Comparison of ENCODE assay signal across 16 cellular contexts in genomic region chr1:5493708-5494390, GRCh38.
A peak's percentile ranks its signal among the peaks of the same experiment; 100 is the strongest.
DNase-seq lines count a peak whose midpoint lies in the region; ATAC-seq and TF ChIP-seq lines count a peak whose summit lies in the region.
"Had no signal": no experiment of that assay in that cellular context is flagged by ENCODE, and none has a peak within 500 bp of the region (broad histone marks: within the 10 kb centered on the region; RNA-seq: fewer than 3 reads in every experiment).

No MANE protein-coding gene starts in this region.

- peak overlapping the region; percentile 77 for H2AFZ ChIP-seq in neural progenitor cell (replicated peaks)

- TF ChIP-seq CTCF in RWPE1 (conservative IDR thresholded peaks at IDR 0.05; ENCODE audit: low read depth) (no peak), neural progenitor cell (IDR thresholded peaks at IDR 0.05) (no peak), suprapubic skin (IDR thresholded peaks at IDR 0.05) (no peak)

- H3K9me3 ChIP-seq in neural progenitor cell (ENCODE audit: low read depth) = no peaks in the 10 kb centered on the region
- no peaks in the 10 kb centered on the region for H3K9me3 ChIP-seq in suprapubic skin
- H3K9me3 ChIP-seq: Peyer's patch had no signal

- H3K36me3 ChIP-seq in neural progenitor cell (no peaks in the 10 kb centered on the region), suprapubic skin (no peaks in the 10 kb centered on the region)
- H3K36me3 ChIP-seq: Peyer's patch had no signal

- H3K9ac ChIP-seq in neural progenitor cell = no peak overlapping the region

- no peaks in the 10 kb centered on the region for H3K36me3 Mint-ChIP-seq in neural progenitor cell

- H3K4me1 Mint-ChIP-seq in neural progenitor cell = peaks cover 20% of the 10 kb centered on the region

- POLR2A ChIA-PET in RWPE1 (lab: Yijun Ruan, JAX; ENCODE audit: low non-redundant PET) = no interaction called here

- H3K27ac Mint-ChIP-seq in neural progenitor cell = peak overlapping the region; percentile 39

- peak overlapping the region; percentile 32; the same call in 1 of the 2 replicates for H3K27ac ChIP-seq in RWPE1
- no peak overlapping the region for H3K27ac ChIP-seq in neural progenitor cell
- H3K27ac ChIP-seq in suprapubic skin = peak overlapping the region; percentile 59
- H3K27ac ChIP-seq: C4-2B, Peyer's patch had no signal

- no peaks in the 10 kb centered on the region for H3K9me3 Mint-ChIP-seq in neural progenitor cell

- H3K4me2 ChIP-seq in neural progenitor cell = peak overlapping the region; percentile 24

- peaks cover 9% of the 10 kb centered on the region for H3K27me3 Mint-ChIP-seq in neural progenitor cell (ENCODE audit: insufficient read depth, low read depth)

- H3F3A ChIP-seq in neural progenitor cell (ENCODE audit: low read depth) = peaks cover 4% of the 10 kb centered on the region

- H3K4me1 ChIP-seq in neural progenitor cell = peaks cover 20% of the 10 kb centered on the region
- peaks cover 36% of the 10 kb centered on the region for H3K4me1 ChIP-seq in suprapubic skin
- H3K4me1 ChIP-seq: Peyer's patch had no signal

- DNase-seq in RWPE1 (ENCODE audit: low spot score) (no peak), globus pallidus (ENCODE audit: low spot score) (peak; percentile 64), neural progenitor cell (ENCODE audit: low spot score) (no peak), suprapubic skin (ENCODE audit: low spot score in 2 of 2) (no peak), NOMO-1 treated with DMSO at 0.1 percent for 48 hours (lab: John Stamatoyannopoulos, UW; ENCODE audit: unreplicated experiment) (no peak)
- DNase-seq: KG1, NCI-H1048, NCI-H146, NCI-H226, NCI-H524 treated with DMSO at 0.1 percent for 48 hours, Right ventricle myocardium superior had no signal

- TF ChIP-seq EP300 in suprapubic skin (IDR thresholded peaks at IDR 0.05) = no peak

- H3K79me2 ChIP-seq in neural progenitor cell (ENCODE audit: low read depth) = no peaks in the 10 kb centered on the region

- WGBS in suprapubic skin = 35% methylated on average over 11 of the region's 12 CpGs

- H3K27me3 ChIP-seq in neural progenitor cell = no peaks in the 10 kb centered on the region
- peaks cover 33% of the 10 kb centered on the region for H3K27me3 ChIP-seq in suprapubic skin
- H3K27me3 ChIP-seq: Peyer's patch had no signal

- no peaks in the 10 kb centered on the region for H4K20me1 ChIP-seq in neural progenitor cell (ENCODE audit: low read depth)

- CTCF ChIA-PET in RWPE1 (lab: Yijun Ruan, JAX) = interaction anchor here (0.8 kb wide), 1 partner anchor 252 kb away, joined by 4 read pairs; no protein-coding TSS in a partner anchor

- no peak for TF ChIP-seq POLR2A in suprapubic skin (IDR thresholded peaks at IDR 0.05)
- no peak for TF ChIP-seq POLR2A in GM18505 (IDR thresholded peaks at IDR 0.05; ENCODE audit: borderline replicate concordance, extremely low read depth, insufficient read depth, insufficient read length)

- H3K4me3 ChIP-seq in neural progenitor cell (no peak overlapping the region), suprapubic skin (no peak overlapping the region)
- H3K4me3 ChIP-seq: Peyer's patch had no signal

- ATAC-seq in GM18505 (IDR thresholded peaks at IDR 0.05; ENCODE audit: unreplicated experiment) (no peak), HG03460 (IDR thresholded peaks at IDR 0.05; ENCODE audit: unreplicated experiment) (no peak)
- ATAC-seq: HepG2 had no signal

- H3K4me3 Mint-ChIP-seq in neural progenitor cell = no peak overlapping the region
